In genomic region chr3:195845483-195845882, GRCh38 we compare ENCODE assay signal across 24 cellular contexts. TPM values are rescaled to one million over a fixed set of nuclear protein-coding genes. Genes with fewer than 3 reads are reported as not detected.
A peak's percentile ranks its signal among the peaks of the same experiment; 100 is the strongest.
DNase-seq lines count a peak whose midpoint lies in the region; ATAC-seq, FAIRE-seq and TF ChIP-seq lines count a peak whose summit lies in the region.
"Had no signal": no experiment of that assay in that cellular context is flagged by ENCODE, and none has a peak within 500 bp of the region (broad histone marks: within the 10 kb centered on the region; RNA-seq: fewer than 3 reads in every experiment).

No MANE protein-coding gene starts in this region.

- peak overlapping the region; percentile 4 for H3K27ac Mint-ChIP-seq in stimulated activated naive CD8-positive, alpha-beta T cell treated with anti-CD3 and anti-CD28 coated beads, Interleukin-15, Interleukin-2, amounts not matched to agents 100 ng/mL and 50 ng/mL, for 24 hours
- H3K27ac Mint-ChIP-seq in stimulated activated naive CD8-positive, alpha-beta T cell treated with anti-CD3 and anti-CD28 coated beads, Interleukin-15, amount 100 ng/mL, for 72 hours, result no peak overlapping the region
- H3K27ac Mint-ChIP-seq in stimulated activated effector memory CD8-positive, alpha-beta T cell treated with anti-CD3 and anti-CD28 coated beads, Interleukin-12 subunit alpha, Interleukin-12 subunit beta, amount 100 ng/mL, for 72 hours, result peak overlapping the region; percentile 1
- H3K27ac Mint-ChIP-seq: B cell; CD4-positive, alpha-beta T cell; CD8-positive, alpha-beta T cell had no signal

- no peaks in the 10 kb centered on the region for H3K23me2 ChIP-seq in H1 (ENCODE audit: low read depth, low read length)

- no peak overlapping the region for H3K9ac ChIP-seq in H1 (replicated peaks in 1 of 4; ENCODE audit: extremely low read depth in 1 of 4, low read depth in 3 of 4, low read length in 3 of 4)
- H3K9ac ChIP-seq: BLaER1 treated with 17β-estradiol and CSF1 and Interleukin-3, amounts not matched to agents 10 nM and 100 nM had no signal

- no peak overlapping the region for H2BK15ac ChIP-seq in H1 (ENCODE audit: low read length)

- peak overlapping the region; percentile 79; the same call in 1 of the 2 replicates for H4K8ac ChIP-seq in H1 (ENCODE audit: extremely low read depth, insufficient read depth, low read length)

- H3K9me3 ChIP-seq in H1 (ENCODE audit: insufficient read depth in 2 of 2, low read depth in 1 of 2, low read length in 1 of 2), result no peaks in the 10 kb centered on the region
- H3K9me3 ChIP-seq: A549; BLaER1 treated with 17β-estradiol and CSF1 and Interleukin-3, amounts not matched to agents 10 nM and 100 nM; Caco-2 had no signal

- 83 to 93% methylated on average over 2 to 6 of the region's 6 CpGs for WGBS in H1 (ENCODE audit: extremely low coverage in 1 of 2, insufficient coverage in 1 of 2, insufficient read length in 1 of 2, insufficient replicate concordance in 2 of 2, low coverage in 1 of 2, low lambda C conversion rate in 2 of 2, missing lambda C conversion rate in 1 of 2), 2 experiments

- no peak overlapping the region for H3K4me2 ChIP-seq in H1 (ENCODE audit: insufficient read depth in 1 of 2, low read depth in 2 of 2, low read length in 2 of 2)
- H3K4me2 ChIP-seq: A549; BLaER1 treated with 17β-estradiol and CSF1 and Interleukin-3, amounts not matched to agents 10 nM and 100 nM had no signal

- TF ChIP-seq EP300 in H1 (IDR thresholded peaks at IDR 0.05; ENCODE audit: borderline replicate concordance in 1 of 2, low read depth in 2 of 2, low read length in 2 of 2), result no peak

- H3K36me3 ChIP-seq in H1 (ENCODE audit: control insufficient read depth in 2 of 4, insufficient read depth in 4 of 4, low read length in 3 of 4), result no peaks in the 10 kb centered on the region
- H3K36me3 ChIP-seq: BLaER1 treated with 17β-estradiol and CSF1 and Interleukin-3, amounts not matched to agents 10 nM and 100 nM had no signal

- no peak overlapping the region for H2BK5ac ChIP-seq in H1 (ENCODE audit: low read depth, low read length)

- no peak overlapping the region for H2AFZ ChIP-seq in H1 (ENCODE audit: low read length)

- TF ChIP-seq RAD21 in H1 (IDR thresholded peaks at IDR 0.05 in 1 of 2, conservative IDR thresholded peaks at IDR 0.05 in 1 of 2; ENCODE audit: low read depth in 2 of 2, low read length in 2 of 2), result no peak

- no peak for TF ChIP-seq POLR2A in H1 (IDR thresholded peaks at IDR 0.05; ENCODE audit: control extremely low read depth in 1 of 2, low read depth in 2 of 2, low read length in 2 of 2)

- H3K4me1 ChIP-seq in H1 (replicated peaks in 1 of 4; ENCODE audit: control insufficient read depth in 3 of 4, insufficient read depth in 4 of 4, low read length in 3 of 4), result no peaks in the 10 kb centered on the region

- DNase-seq in stimulated activated naive CD8-positive, alpha-beta T cell treated with anti-CD3 and anti-CD28 coated beads, Interleukin-15, amount 100 ng/mL, for 72 hours, result no peak
- DNase-seq in H1 (ENCODE audit: low read depth in 1 of 2, low spot score in 2 of 2) (no peak), NCI-H2196 (lab: John Stamatoyannopoulos, UW; ENCODE audit: unreplicated experiment) (no peak)
- no peak for DNase-seq in stimulated activated effector memory CD8-positive, alpha-beta T cell treated with anti-CD3 and anti-CD28 coated beads, Interleukin-12 subunit alpha, Interleukin-12 subunit beta, amount 100 ng/mL, for 72 hours (ENCODE audit: low spot score in 2 of 2)
- no peak for DNase-seq in stimulated activated CD4-positive, alpha-beta T cell treated with anti-CD3 and anti-CD28 coated beads, Interleukin-4, amount 100 ng/mL, for 1 hour
- DNase-seq: AML-193; Caco-2; Calu3; CD4-positive, alpha-beta T cell; CD8-positive, alpha-beta T cell; DMS79 treated with DMSO at 0.1 percent for 48 hours; GF-D8 had no signal

- H2BK20ac ChIP-seq in H1 (ENCODE audit: low read length), result no peak overlapping the region

- no peak overlapping the region for H4K5ac ChIP-seq in H1 (ENCODE audit: insufficient read length, low read depth, low read length)

- H3K27ac ChIP-seq in H1 (ENCODE audit: low read depth, low read length), result no peak overlapping the region
- H3K27ac ChIP-seq: 22Rv1; BLaER1 treated with 17β-estradiol and CSF1 and Interleukin-3, amounts not matched to agents 10 nM and 100 nM; C4-2B had no signal

- no peak for FAIRE-seq in H1 (lab: Jason Lieb, UNC)
- FAIRE-seq: A549, D721Med, G401.6, GM12891, GM19239 had no signal

- CTCF ChIA-PET in H1 (lab: Charles Lee; ENCODE audit: partially characterized antibody), result interaction anchor here (0.8 to 1.4 kb wide), 2 partner anchors 39 to 91 kb away, joined by 3 read pairs; no protein-coding TSS in a partner anchor

- POLR2A ChIA-PET in H1 (lab: Charles Lee; ENCODE audit: partially characterized antibody), result no interaction called here

- no peak overlapping the region for H2AK5ac ChIP-seq in H1 (ENCODE audit: low read depth, low read length)

- H3K27me3 Mint-ChIP-seq in stimulated activated naive CD8-positive, alpha-beta T cell treated with anti-CD3 and anti-CD28 coated beads, Interleukin-15, Interleukin-2, amounts not matched to agents 100 ng/mL and 50 ng/mL, for 24 hours, result no peaks in the 10 kb centered on the region
- no peaks in the 10 kb centered on the region for H3K27me3 Mint-ChIP-seq in stimulated activated naive CD8-positive, alpha-beta T cell treated with anti-CD3 and anti-CD28 coated beads, Interleukin-15, amount 100 ng/mL, for 72 hours
- H3K27me3 Mint-ChIP-seq: CD4-positive, alpha-beta T cell had no signal

- ATAC-seq in stimulated activated naive CD8-positive, alpha-beta T cell treated with anti-CD3 and anti-CD28 coated beads, Interleukin-15, amount 100 ng/mL, for 72 hours, result no peak
- ATAC-seq in stimulated activated effector memory CD8-positive, alpha-beta T cell treated with anti-CD3 and anti-CD28 coated beads, Interleukin-12 subunit alpha, Interleukin-12 subunit beta, amount 100 ng/mL, for 72 hours, result no peak
- ATAC-seq: A549; CD8-positive, alpha-beta T cell had no signal

- no peaks in the 10 kb centered on the region for H3K27me3 ChIP-seq in H1 (replicated peaks in 1 of 4; ENCODE audit: control insufficient read depth in 3 of 4, extremely low read depth in 1 of 4, insufficient read depth in 3 of 4, low read length in 3 of 4)
- H3K27me3 ChIP-seq: BLaER1 treated with 17β-estradiol and CSF1 and Interleukin-3, amounts not matched to agents 10 nM and 100 nM had no signal

- H3K56ac ChIP-seq in H1 (replicated peaks; ENCODE audit: insufficient read length, low read depth, low read length), result no peak overlapping the region

- TF ChIP-seq CTCF in H1 (IDR thresholded peaks at IDR 0.05; ENCODE audit: control extremely low read depth in 1 of 3, insufficient read depth in 1 of 3, low read depth in 1 of 3, low read length in 3 of 3), result no peak

- no peaks in the 10 kb centered on the region for H3K36me3 Mint-ChIP-seq in stimulated activated naive CD8-positive, alpha-beta T cell treated with anti-CD3 and anti-CD28 coated beads, Interleukin-15, Interleukin-2, amounts not matched to agents 100 ng/mL and 50 ng/mL, for 24 hours (ENCODE audit: low read depth)
- H3K36me3 Mint-ChIP-seq in stimulated activated effector memory CD8-positive, alpha-beta T cell treated with anti-CD3 and anti-CD28 coated beads, Interleukin-12 subunit alpha, Interleukin-12 subunit beta, amount 100 ng/mL, for 72 hours, result no peaks in the 10 kb centered on the region
- H3K36me3 Mint-ChIP-seq: CD8-positive, alpha-beta T cell had no signal

- no peaks in the 10 kb centered on the region for H3K79me2 ChIP-seq in H1 (ENCODE audit: control insufficient read depth in 1 of 2, insufficient read depth in 2 of 2, low read length in 2 of 2)

- H3K4me3 ChIP-seq in H1 (ENCODE audit: extremely low read depth in 1 of 4, insufficient read depth in 2 of 4, low read depth in 3 of 4, low read length in 4 of 4), result no peak overlapping the region
- H3K4me3 ChIP-seq: A549; BLaER1 treated with 17β-estradiol and CSF1 and Interleukin-3, amounts not matched to agents 10 nM and 100 nM had no signal

- H3K4me3 Mint-ChIP-seq in stimulated activated naive CD8-positive, alpha-beta T cell treated with anti-CD3 and anti-CD28 coated beads, Interleukin-15, Interleukin-2, amounts not matched to agents 100 ng/mL and 50 ng/mL, for 24 hours, result no peak overlapping the region
- no peak overlapping the region for H3K4me3 Mint-ChIP-seq in stimulated activated naive CD8-positive, alpha-beta T cell treated with anti-CD3 and anti-CD28 coated beads, Interleukin-15, amount 100 ng/mL, for 72 hours
- no peak overlapping the region for H3K4me3 Mint-ChIP-seq in stimulated activated effector memory CD8-positive, alpha-beta T cell treated with anti-CD3 and anti-CD28 coated beads, Interleukin-12 subunit alpha, Interleukin-12 subunit beta, amount 100 ng/mL, for 72 hours
- H3K4me3 Mint-ChIP-seq: B cell; CD4-positive, alpha-beta T cell; CD8-positive, alpha-beta T cell had no signal

- H3K4me1 Mint-ChIP-seq in stimulated activated naive CD8-positive, alpha-beta T cell treated with anti-CD3 and anti-CD28 coated beads, Interleukin-15, Interleukin-2, amounts not matched to agents 100 ng/mL and 50 ng/mL, for 24 hours (ENCODE audit: low read depth), result no peaks in the 10 kb centered on the region
- H3K4me1 Mint-ChIP-seq in stimulated activated naive CD8-positive, alpha-beta T cell treated with anti-CD3 and anti-CD28 coated beads, Interleukin-15, amount 100 ng/mL, for 72 hours, result no peaks in the 10 kb centered on the region
- no peaks in the 10 kb centered on the region for H3K4me1 Mint-ChIP-seq in stimulated activated effector memory CD8-positive, alpha-beta T cell treated with anti-CD3 and anti-CD28 coated beads, Interleukin-12 subunit alpha, Interleukin-12 subunit beta, amount 100 ng/mL, for 72 hours
- H3K4me1 Mint-ChIP-seq: B cell had no signal

- H3K23ac ChIP-seq in H1 (ENCODE audit: insufficient read length), result no peak overlapping the region

- no peaks in the 10 kb centered on the region for H3K79me1 ChIP-seq in H1 (ENCODE audit: low read depth, low read length)

- H2BK120ac ChIP-seq in H1 (replicated peaks; ENCODE audit: low read depth, low read length), result no peak overlapping the region

- H3K14ac ChIP-seq in H1 (ENCODE audit: insufficient read length), result no peak overlapping the region

- no peak overlapping the region for H3K18ac ChIP-seq in H1 (ENCODE audit: extremely low read depth, low read length)

- no peaks in the 10 kb centered on the region for H3K9me3 Mint-ChIP-seq in stimulated activated naive CD8-positive, alpha-beta T cell treated with anti-CD3 and anti-CD28 coated beads, Interleukin-15, Interleukin-2, amounts not matched to agents 100 ng/mL and 50 ng/mL, for 24 hours
- H3K9me3 Mint-ChIP-seq in stimulated activated naive CD8-positive, alpha-beta T cell treated with anti-CD3 and anti-CD28 coated beads, Interleukin-15, amount 100 ng/mL, for 72 hours, result no peaks in the 10 kb centered on the region
- no peaks in the 10 kb centered on the region for H3K9me3 Mint-ChIP-seq in stimulated activated effector memory CD8-positive, alpha-beta T cell treated with anti-CD3 and anti-CD28 coated beads, Interleukin-12 subunit alpha, Interleukin-12 subunit beta, amount 100 ng/mL, for 72 hours
- H3K9me3 Mint-ChIP-seq: CD4-positive, alpha-beta T cell; CD8-positive, alpha-beta T cell had no signal

- no peak overlapping the region for H2BK12ac ChIP-seq in H1 (ENCODE audit: low read depth, low read length)

- H4K91ac ChIP-seq in H1 (replicated peaks; ENCODE audit: insufficient read length, low read length), result no peak overlapping the region

- H4K20me1 ChIP-seq in H1 (replicated peaks in 1 of 2; ENCODE audit: control insufficient read depth in 1 of 2, insufficient read depth in 2 of 2, low read length in 2 of 2), result no peaks in the 10 kb centered on the region
- H4K20me1 ChIP-seq: BLaER1 treated with 17β-estradiol and CSF1 and Interleukin-3, amounts not matched to agents 10 nM and 100 nM had no signal

- H3K4ac ChIP-seq in H1 (replicated peaks; ENCODE audit: insufficient read length, low read depth, low read length), result no peak overlapping the region

RNA-seq across cellular contexts. Expression of gene MUC4, which starts 33.8 kb away (rescaled TPM):
- 1.4 and 2.0 TPM in 2 replicates for total RNA-seq in H1 (2021; fragmentation: NEBNext Ultra II Directional; extraction: Animal tissue kit (Norgen Biotek cat#: 25700))
- 0.89 and 2.0 TPM in 2 replicates for polyA plus RNA-seq in H1 (2011; rRNA removed)
- polyA plus RNA-seq in H1 (2011; cell fraction: cytosol; rRNA removed), result 0.94 TPM
- polyA plus RNA-seq in H1 (2011; cell fraction: nucleus; rRNA removed), result 5.4 TPM
- 1.1 to 1.8 TPM (median 1.6 TPM) in 4 replicates for polyA plus RNA-seq in H1 (2012, experiment 1 of 2)
- 0.34 TPM for polyA plus RNA-seq in H1 (2012, experiment 2 of 2)
- polyA plus RNA-seq in H1 (2013, experiment 1 of 2), result 0.83 TPM
- 0.59 TPM for polyA plus RNA-seq in H1 (2013, experiment 2 of 2)
- polyA minus RNA-seq in H1 (2011; rRNA and poly(A)+ RNA removed), result 0.98 and 2.0 TPM in 2 replicates
- 1.0 TPM for polyA minus RNA-seq in H1 (2011; cell fraction: cytosol; rRNA and poly(A)+ RNA removed)
- polyA minus RNA-seq in H1 (2011; cell fraction: nucleus; rRNA and poly(A)+ RNA removed), result 2.8 TPM
- total RNA-seq: A172; CD4-positive, alpha-beta T cell; CD8-positive, alpha-beta T cell had no signal
- polyA plus RNA-seq: BJ had no signal

Comparison
In these comparisons a context has a peak if more than half of its experiments do, and no peak if none do; other contexts are left out.
1. H3K27ac Mint-ChIP-seq: peak in stimulated activated naive CD8-positive, alpha-beta T cell treated with anti-CD3 and anti-CD28 coated beads, Interleukin-15, Interleukin-2, amounts not matched to agents 100 ng/mL and 50 ng/mL, for 24 hours (single experiment) and stimulated activated effector memory CD8-positive, alpha-beta T cell treated with anti-CD3 and anti-CD28 coated beads, Interleukin-12 subunit alpha, Interleukin-12 subunit beta, amount 100 ng/mL, for 72 hours (single experiment); none in stimulated activated naive CD8-positive, alpha-beta T cell treated with anti-CD3 and anti-CD28 coated beads, Interleukin-15, amount 100 ng/mL, for 72 hours (0 of 2).